ENCODE assay signal across 17 cellular contexts in genomic region chr15:44656913-44657312, GRCh38. TPM values are rescaled to one million over a fixed set of nuclear protein-coding genes. Genes with fewer than 3 reads are reported as not detected.
DNase-seq lines count a peak whose midpoint lies in the region; ATAC-seq and TF ChIP-seq lines count a peak whose summit lies in the region.
"Had no signal": no experiment of that assay in that cellular context is flagged by ENCODE, and none has a peak within 500 bp of the region (broad histone marks: within the 10 kb centered on the region; RNA-seq: fewer than 3 reads in every experiment).

No MANE protein-coding gene starts in this region.

- H3K36me3 Mint-ChIP-seq in natural killer cell treated with Interleukin-12 subunit alpha and Interleukin-12 subunit beta and Interleukin-15 and Interleukin-18, amount 100 ng/mL, for 72 hours: peaks cover 20% of the 10 kb centered on the region
- peaks cover 15% of the 10 kb centered on the region for H3K36me3 Mint-ChIP-seq in natural killer cell
- H3K36me3 Mint-ChIP-seq in activated CD8-positive, alpha-beta T cell treated with anti-CD3 and anti-CD28 coated beads for 36 hours (ENCODE audit: low read depth): peaks cover 43% of the 10 kb centered on the region

- H3K27ac Mint-ChIP-seq in natural killer cell treated with Interleukin-12 subunit alpha and Interleukin-12 subunit beta and Interleukin-15 and Interleukin-18, amount 100 ng/mL, for 72 hours: peak overlapping the region; percentile 4 to 28
- H3K27ac Mint-ChIP-seq in natural killer cell: no peak overlapping the region
- no peak overlapping the region for H3K27ac Mint-ChIP-seq in activated CD8-positive, alpha-beta T cell treated with anti-CD3 and anti-CD28 coated beads for 36 hours

- no peak overlapping the region for H3K4me3 Mint-ChIP-seq in natural killer cell treated with Interleukin-12 subunit alpha and Interleukin-12 subunit beta and Interleukin-15 and Interleukin-18, amount 100 ng/mL, for 72 hours
- no peak overlapping the region for H3K4me3 Mint-ChIP-seq in natural killer cell
- no peak overlapping the region for H3K4me3 Mint-ChIP-seq in activated CD8-positive, alpha-beta T cell treated with anti-CD3 and anti-CD28 coated beads for 36 hours
- H3K4me3 Mint-ChIP-seq: B cell; CD4-positive, alpha-beta memory T cell had no signal

- intact Hi-C loops in Right ventricle myocardium superior (cut with DNase I): no loop called here
- intact Hi-C loops in Right ventricle myocardium inferior (cut with DNase I): loop anchor here (10.0 kb wide), 1 partner anchor 62 kb away; no protein-coding TSS in a partner anchor
- intact Hi-C loops in natural killer cell (cut with micrococcal nuclease): no loop called here
- intact Hi-C loops in psoas muscle (cut with DNase I): no loop called here
- intact Hi-C loops in activated CD8-positive, alpha-beta T cell treated with anti-CD3 and anti-CD28 coated beads for 36 hours (cut with micrococcal nuclease): no loop called here

- TF ChIP-seq CTCF in natural killer cell (IDR thresholded peaks at IDR 0.05) (no peak), psoas muscle (IDR thresholded peaks at IDR 0.05) (no peak), coronary artery (IDR thresholded peaks at IDR 0.05) (no peak)
- no peak for TF ChIP-seq CTCF in activated CD8-positive, alpha-beta T cell treated with anti-CD3 and anti-CD28 coated beads for 36 hours (IDR thresholded peaks at IDR 0.05)

- no peak for DNase-seq in Right ventricle myocardium superior
- no peak for DNase-seq in Right ventricle myocardium inferior (ENCODE audit: missing footprints)
- DNase-seq in natural killer cell treated with Interleukin-12 subunit alpha and Interleukin-12 subunit beta and Interleukin-15 and Interleukin-18, amount 100 ng/mL, for 72 hours (ENCODE audit: low spot score): no peak
- no peak for DNase-seq in natural killer cell
- DNase-seq in psoas muscle: no peak
- no peak for DNase-seq in coronary artery (ENCODE audit: low spot score)
- DNase-seq in activated CD8-positive, alpha-beta T cell treated with anti-CD3 and anti-CD28 coated beads for 36 hours: no peak
- DNase-seq: C1 segment of cervical spinal cord; CD4-positive, alpha-beta memory T cell; DMS79; HCEC 1CT had no signal

- H3K4me3 ChIP-seq in psoas muscle (no peak overlapping the region), coronary artery (no peak overlapping the region)
- H3K4me3 ChIP-seq: GM12878 had no signal

- ATAC-seq in Right ventricle myocardium superior (ENCODE audit: poor library complexity): peak; percentile 34
- ATAC-seq in Right ventricle myocardium inferior: no peak
- no peak for ATAC-seq in natural killer cell treated with Interleukin-12 subunit alpha and Interleukin-12 subunit beta and Interleukin-15 and Interleukin-18, amount 100 ng/mL, for 72 hours
- no peak for ATAC-seq in natural killer cell
- ATAC-seq in psoas muscle: peak; percentile 54 to 83 (median 68)
- no peak for ATAC-seq in activated CD8-positive, alpha-beta T cell treated with anti-CD3 and anti-CD28 coated beads for 36 hours
- no peak for ATAC-seq in GM21515 (IDR thresholded peaks at IDR 0.05; ENCODE audit: unreplicated experiment)
- ATAC-seq: GM12878, HepG2 had no signal

- CTCF ChIA-PET in activated CD8-positive, alpha-beta T cell treated with anti-CD3 and anti-CD28 coated beads for 36 hours (lab: Charles Lee): interaction anchor here (1.1 to 2.3 kb wide), 4 partner anchors 59 to 80 kb away, joined by 4 to 19 read pairs (median 6); partner anchors contain the start of gene TRIM69

- no peaks in the 10 kb centered on the region for H3K27me3 ChIP-seq in psoas muscle (ENCODE audit: insufficient read depth in 3 of 3, low read length in 2 of 3)

- no peaks in the 10 kb centered on the region for H3K9me3 Mint-ChIP-seq in natural killer cell treated with Interleukin-12 subunit alpha and Interleukin-12 subunit beta and Interleukin-15 and Interleukin-18, amount 100 ng/mL, for 72 hours
- H3K9me3 Mint-ChIP-seq in natural killer cell: no peaks in the 10 kb centered on the region
- H3K9me3 Mint-ChIP-seq in activated CD8-positive, alpha-beta T cell treated with anti-CD3 and anti-CD28 coated beads for 36 hours: no peaks in the 10 kb centered on the region
- H3K9me3 Mint-ChIP-seq: CD4-positive, alpha-beta memory T cell had no signal

- POLR2A ChIA-PET in activated CD8-positive, alpha-beta T cell treated with anti-CD3 and anti-CD28 coated beads for 36 hours (lab: Charles Lee): interaction anchor here (1.8 to 39.8 kb wide), 2 partner anchors 9 to 65 kb away, joined by 6 to 1862 read pairs; partner anchors contain the start of genes B2M, PATL2 and TRIM69

- H3K27me3 Mint-ChIP-seq in natural killer cell treated with Interleukin-12 subunit alpha and Interleukin-12 subunit beta and Interleukin-15 and Interleukin-18, amount 100 ng/mL, for 72 hours: no peaks in the 10 kb centered on the region
- H3K27me3 Mint-ChIP-seq in natural killer cell (ENCODE audit: low read depth in 2 of 2): no peaks in the 10 kb centered on the region
- H3K27me3 Mint-ChIP-seq in activated CD8-positive, alpha-beta T cell treated with anti-CD3 and anti-CD28 coated beads for 36 hours: no peaks in the 10 kb centered on the region
- H3K27me3 Mint-ChIP-seq: B cell; CD4-positive, alpha-beta memory T cell had no signal

- peaks cover 9 to 74% of the 10 kb centered on the region in 2 donors for H3K36me3 ChIP-seq in psoas muscle (ENCODE audit: insufficient read depth in 1 of 2, low read depth in 1 of 2)

- H3K9me3 ChIP-seq in psoas muscle: no peaks in the 10 kb centered on the region

- peaks cover 23% of the 10 kb centered on the region for H3K4me1 ChIP-seq in psoas muscle

- WGBS in psoas muscle, 3 donors: 45 to 65% (median 50%) methylated on average over 3 of the region's 3 CpGs

- H3K4me1 Mint-ChIP-seq in natural killer cell treated with Interleukin-12 subunit alpha and Interleukin-12 subunit beta and Interleukin-15 and Interleukin-18, amount 100 ng/mL, for 72 hours (ENCODE audit: low read depth in 2 of 2): peaks cover 26 to 36% of the 10 kb centered on the region in 2 donors
- peaks cover 25 to 31% of the 10 kb centered on the region in 2 donors for H3K4me1 Mint-ChIP-seq in natural killer cell
- peaks cover 36% of the 10 kb centered on the region for H3K4me1 Mint-ChIP-seq in activated CD8-positive, alpha-beta T cell treated with anti-CD3 and anti-CD28 coated beads for 36 hours (ENCODE audit: low read depth)

- H3K27ac ChIP-seq in psoas muscle (peak overlapping the region; percentile 50), coronary artery (no peak overlapping the region)

RNA-seq across cellular contexts. Expression of gene SPG11, which starts 6.5 kb away (rescaled TPM):
- total RNA-seq in Right ventricle myocardium superior (43.8 TPM), Right ventricle myocardium inferior (40.5 TPM), natural killer cell (100 to 1,000 TPM; 123 to 154 (median 153) TPM), psoas muscle (10 to 100 TPM; 26.3 to 38.1 (median 36.0) TPM)
- total RNA-seq in natural killer cell treated with Interleukin-12 subunit alpha and Interleukin-12 subunit beta and Interleukin-15 and Interleukin-18, amount 100 ng/mL, for 72 hours: 100 to 1,000 TPM in 1 of 2 donors, 10 to 100 TPM in 1; 86.2 to 114 TPM
- 10 to 100 TPM; 10.3 to 17.0 (median 12.8) TPM for polyA plus RNA-seq in psoas muscle
- 10 to 100 TPM; 68.6 to 71.5 TPM for total RNA-seq in activated CD8-positive, alpha-beta T cell treated with anti-CD3 and anti-CD28 coated beads for 36 hours

RNA-seq across cellular contexts. Expression of gene PATL2, which starts 54.2 kb away (rescaled TPM):
- total RNA-seq in Right ventricle myocardium superior: 3.2 TPM
- total RNA-seq in Right ventricle myocardium inferior: 3.3 TPM
- 10 to 100 TPM; 13.0 to 19.1 TPM for total RNA-seq in natural killer cell treated with Interleukin-12 subunit alpha and Interleukin-12 subunit beta and Interleukin-15 and Interleukin-18, amount 100 ng/mL, for 72 hours
- total RNA-seq in natural killer cell: 100 to 1,000 TPM; 101 to 145 (median 112) TPM
- under 1 TPM in 2 of 4 donors, not detected in 2; 0.74 to 0.88 TPM for total RNA-seq in psoas muscle
- polyA plus RNA-seq in psoas muscle: under 1 TPM; 0.03 to 0.23 (median 0.16) TPM
- total RNA-seq in activated CD8-positive, alpha-beta T cell treated with anti-CD3 and anti-CD28 coated beads for 36 hours: 10 to 100 TPM; 16.1 to 17.8 TPM
- total RNA-seq: A172, G401 had no signal

RNA-seq across cellular contexts. Expression of gene B2M, which starts 54.4 kb away (rescaled TPM):
- total RNA-seq in Right ventricle myocardium superior: 1,025 TPM
- 1,155 TPM for total RNA-seq in Right ventricle myocardium inferior
- total RNA-seq in natural killer cell treated with Interleukin-12 subunit alpha and Interleukin-12 subunit beta and Interleukin-15 and Interleukin-18, amount 100 ng/mL, for 72 hours: 1,000 to 10,000 TPM; 2,989 to 7,967 TPM
- 1,000 to 10,000 TPM; 7,484 to 8,893 (median 7,665) TPM for total RNA-seq in natural killer cell
- 100 to 1,000 TPM; 400 to 577 (median 512) TPM for total RNA-seq in psoas muscle
- polyA plus RNA-seq in psoas muscle: 100 to 1,000 TPM; 687 to 891 (median 729) TPM
- total RNA-seq in activated CD8-positive, alpha-beta T cell treated with anti-CD3 and anti-CD28 coated beads for 36 hours: 1,000 to 10,000 TPM; 4,476 to 4,587 TPM

Comparison
In these comparisons a context has a peak if more than half of its experiments do, and no peak if none do; other contexts are left out.
1. ATAC-seq: peak in Right ventricle myocardium superior (single experiment) and psoas muscle (4 of 4); none in Right ventricle myocardium inferior (single experiment), natural killer cell treated with Interleukin-12 subunit alpha and Interleukin-12 subunit beta and Interleukin-15 and Interleukin-18, amount 100 ng/mL, for 72 hours (0 of 2), natural killer cell (0 of 3), activated CD8-positive, alpha-beta T cell treated with anti-CD3 and anti-CD28 coated beads for 36 hours (single experiment) and GM21515 (single experiment).
2. H3K27ac Mint-ChIP-seq: peak in natural killer cell treated with Interleukin-12 subunit alpha and Interleukin-12 subunit beta and Interleukin-15 and Interleukin-18, amount 100 ng/mL, for 72 hours (2 of 2); none in natural killer cell (0 of 2) and activated CD8-positive, alpha-beta T cell treated with anti-CD3 and anti-CD28 coated beads for 36 hours (single experiment).
3. RNA of gene PATL2, which starts 54.2 kb away (total RNA-seq): 101 to 145 TPM in natural killer cell; 13.0 to 19.1 TPM in natural killer cell treated with Interleukin-12 subunit alpha and Interleukin-12 subunit beta and Interleukin-15 and Interleukin-18, amount 100 ng/mL, for 72 hours, 16.1 to 17.8 TPM in activated CD8-positive, alpha-beta T cell treated with anti-CD3 and anti-CD28 coated beads for 36 hours, 3.3 TPM in Right ventricle myocardium inferior (single experiment), 3.2 TPM in Right ventricle myocardium superior (single experiment) and 0.74 to 0.88 TPM in psoas muscle; every median in the first group is over 4 times any median in the second.